In the genomic region with DNA sequence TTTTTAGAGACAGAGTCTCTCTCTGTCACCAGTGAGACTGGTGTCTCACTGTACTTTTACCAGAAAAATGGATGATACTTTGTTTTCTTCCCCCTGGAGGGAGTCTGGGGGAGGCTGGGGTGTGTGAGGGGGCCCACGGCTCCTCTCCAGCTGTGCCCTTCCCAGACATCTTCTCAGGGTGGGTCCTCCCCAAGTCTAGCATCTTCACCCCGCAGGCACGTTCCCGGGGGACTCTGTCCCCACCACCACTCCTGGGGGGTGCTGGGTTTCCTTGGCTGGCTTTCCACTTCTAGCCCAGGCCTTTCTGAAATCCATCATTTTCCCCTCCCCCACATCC, we compare ENCODE assay signal across 12 cellular contexts.
DNase-seq lines count a peak whose midpoint lies in the region; ATAC-seq and TF ChIP-seq lines count a peak whose summit lies in the region.
"Had no signal": no experiment of that assay in that cellular context is flagged by ENCODE, and none has a peak within 500 bp of the region (broad histone marks: within the 10 kb centered on the region; RNA-seq: fewer than 3 reads in every experiment).

No MANE protein-coding gene starts in this region.

- H3K79me2 ChIP-seq in GM23338 (replicated peaks; ENCODE audit: insufficient read depth), result no peaks in the 10 kb centered on the region

- DNase-seq in GM23338 (ENCODE audit: low spot score), result no peak
- DNase-seq in WTC11 (ENCODE audit: low spot score), result no peak
- DNase-seq in psoas muscle, result peak in 1 of 2 donors; percentile 40
- no peak for DNase-seq in hepatic stellate cell (ENCODE audit: low spot score)
- DNase-seq in NCI-H510A (lab: John Stamatoyannopoulos, UW), result no peak
- no peak for DNase-seq in foreskin keratinocyte
- DNase-seq: activated B cell treated with CpG ODN at 0.5 μM for 24 hours; effector CD8-positive, alpha-beta T cell had no signal

- H3K4me1 ChIP-seq in GM23338 (ENCODE audit: insufficient read depth) (peaks cover 26% of the 10 kb centered on the region), iPS-18a (ENCODE audit: control insufficient read depth, low read depth, low read length) (peaks cover 26% of the 10 kb centered on the region), psoas muscle (peaks cover 5% of the 10 kb centered on the region), foreskin keratinocyte (no peaks in the 10 kb centered on the region)

- H3K4me3 Mint-ChIP-seq in GM23338 (peak overlapping the region; percentile 72), WTC11 (peak overlapping the region; percentile 51)
- H3K4me3 Mint-ChIP-seq: activated B cell treated with CpG ODN at 0.5 μM for 24 hours had no signal

- peak overlapping the region; percentile 83 for H3K9ac ChIP-seq in iPS-18a (ENCODE audit: low read length)

- H4K20me1 ChIP-seq in GM23338 (replicated peaks; ENCODE audit: insufficient read depth), result no peaks in the 10 kb centered on the region

- no peaks in the 10 kb centered on the region for H3K36me3 ChIP-seq in GM23338 (ENCODE audit: insufficient read depth)
- no peaks in the 10 kb centered on the region for H3K36me3 ChIP-seq in iPS-18a (ENCODE audit: control insufficient read depth, low read depth, low read length)
- H3K36me3 ChIP-seq in psoas muscle (ENCODE audit: insufficient read depth in 1 of 2, low read depth in 1 of 2), result peaks cover 0 to 8% of the 10 kb centered on the region in 2 donors

- peaks cover 18% of the 10 kb centered on the region for H3F3A ChIP-seq in GM23338 (replicated peaks; ENCODE audit: low read depth)

- peak overlapping the region; percentile 69 for H3K4me2 ChIP-seq in GM23338

- CTCF ChIA-PET in WTC11 (lab: Charles Lee), result interaction anchor here (1.0 kb wide), 1 partner anchor 100 kb away, joined by 4 read pairs; a partner anchor contains a TSS

- H3K9me3 ChIP-seq in iPS-18a (ENCODE audit: control insufficient read depth, low read depth, low read length) (no peaks in the 10 kb centered on the region), psoas muscle (no peaks in the 10 kb centered on the region)
- H3K9me3 ChIP-seq: mucosa of descending colon had no signal

- TF ChIP-seq CTCF in GM23338 (conservative IDR thresholded peaks at IDR 0.05; ENCODE audit: low read depth in 2 of 2) (0 out of 4 replicates have a peak, but pooled peaks of 1 of the 2 experiments have one; percentile 13), WTC11 (IDR thresholded peaks at IDR 0.05) (no peak), psoas muscle (IDR thresholded peaks at IDR 0.05) (no peak), foreskin keratinocyte (conservative IDR thresholded peaks at IDR 0.05) (no peak)

- H2AFZ ChIP-seq in GM23338, result no peak overlapping the region

- H3K4me3 ChIP-seq in GM23338 (peak overlapping the region; percentile 39; the same call in 1 of the 2 replicates), iPS-18a (ENCODE audit: low read length) (peak overlapping the region; percentile 66), psoas muscle (no peak overlapping the region)
- H3K4me3 ChIP-seq: mucosa of descending colon, skin epidermis had no signal

- POLR2A ChIA-PET in WTC11 (lab: Charles Lee), result interaction anchor here (0.5 to 1.9 kb wide), 2 partner anchors 100 to 1182 kb away, joined by 3 to 7 read pairs; a partner anchor contains a TSS

- intact Hi-C loops in psoas muscle (cut with DNase I), result no loop called here

- peaks cover 16% of the 10 kb centered on the region for H3K27me3 Mint-ChIP-seq in GM23338 (ENCODE audit: insufficient read depth, low read depth, poor library complexity)
- H3K27me3 Mint-ChIP-seq in WTC11 (ENCODE audit: low read depth), result no peaks in the 10 kb centered on the region

- WGBS in psoas muscle, 3 donors, result 63 to 71% (median 68%) methylated on average over 4 of the region's 4 CpGs

- H3K9me2 ChIP-seq in GM23338 (ENCODE audit: insufficient read depth), result no peaks in the 10 kb centered on the region

- H3K36me3 Mint-ChIP-seq in GM23338 (ENCODE audit: low read depth), result peaks cover 4% of the 10 kb centered on the region; the same call in 1 of the 3 replicates
- H3K36me3 Mint-ChIP-seq in WTC11, result no peaks in the 10 kb centered on the region; the same call in 1 of the 2 replicates

- peaks cover 35% of the 10 kb centered on the region for H3K4me1 Mint-ChIP-seq in GM23338
- H3K4me1 Mint-ChIP-seq in WTC11, result peaks cover 36% of the 10 kb centered on the region

- H3K9me3 Mint-ChIP-seq in GM23338, result no peaks in the 10 kb centered on the region
- no peaks in the 10 kb centered on the region for H3K9me3 Mint-ChIP-seq in WTC11
- H3K9me3 Mint-ChIP-seq: activated B cell treated with CpG ODN at 0.5 μM for 24 hours had no signal

- H3K27ac Mint-ChIP-seq in GM23338 (peak overlapping the region; percentile 99), WTC11 (peak overlapping the region; percentile 87)
- H3K27ac Mint-ChIP-seq: activated B cell treated with CpG ODN at 0.5 μM for 24 hours had no signal

- no peak for ATAC-seq in GM23338
- no peak for ATAC-seq in WTC11
- no peak for ATAC-seq in psoas muscle
- ATAC-seq in GM21515 (IDR thresholded peaks at IDR 0.05; ENCODE audit: unreplicated experiment), result no peak
- ATAC-seq in foreskin keratinocyte, result no peak

- H3K27ac ChIP-seq in GM23338 (ENCODE audit: low read depth) (peak overlapping the region; percentile 100), iPS-18a (ENCODE audit: low read length) (peak overlapping the region; percentile 97), psoas muscle (peak overlapping the region; percentile 46), foreskin keratinocyte (no peak overlapping the region)

- H3K27me3 ChIP-seq in GM23338 (ENCODE audit: insufficient read depth) (no peaks in the 10 kb centered on the region), iPS-18a (ENCODE audit: control insufficient read depth, insufficient read depth, low read length) (no peaks in the 10 kb centered on the region), psoas muscle (ENCODE audit: insufficient read depth in 3 of 3, low read length in 2 of 3) (no peaks in the 10 kb centered on the region), foreskin keratinocyte (no peaks in the 10 kb centered on the region)

TF ChIP-seq in GM23338, 12 proteins besides CTCF, POLR2A, EP300 and RAD21 (continues in another document):
- TF ChIP-seq CREB1 (CRISPR knock-in tag; IDR thresholded peaks at IDR 0.05; ENCODE audit: low read depth), result no peak
- no peak for TF ChIP-seq STAT1 (IDR thresholded peaks at IDR 0.05; ENCODE audit: unreplicated experiment)
- no peak for TF ChIP-seq NANOG (IDR thresholded peaks at IDR 0.05; ENCODE audit: borderline replicate concordance)
- TF ChIP-seq, protein P1, sequence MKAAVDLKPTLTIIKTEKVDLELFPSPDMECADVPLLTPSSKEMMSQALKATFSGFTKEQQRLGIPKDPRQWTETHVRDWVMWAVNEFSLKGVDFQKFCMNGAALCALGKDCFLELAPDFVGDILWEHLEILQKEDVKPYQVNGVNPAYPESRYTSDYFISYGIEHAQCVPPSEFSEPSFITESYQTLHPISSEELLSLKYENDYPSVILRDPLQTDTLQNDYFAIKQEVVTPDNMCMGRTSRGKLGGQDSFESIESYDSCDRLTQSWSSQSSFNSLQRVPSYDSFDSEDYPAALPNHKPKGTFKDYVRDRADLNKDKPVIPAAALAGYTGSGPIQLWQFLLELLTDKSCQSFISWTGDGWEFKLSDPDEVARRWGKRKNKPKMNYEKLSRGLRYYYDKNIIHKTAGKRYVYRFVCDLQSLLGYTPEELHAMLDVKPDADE (IDR thresholded peaks at IDR 0.05), result no peak
- TF ChIP-seq JUNB (IDR thresholded peaks at IDR 0.05; ENCODE audit: unreplicated experiment), result no peak
- TF ChIP-seq EZH2phosphoT487 (IDR thresholded peaks at IDR 0.05; ENCODE audit: unreplicated experiment), result no peak

TF ChIP-seq in WTC11, 78 proteins besides CTCF, POLR2A, EP300 and RAD21 (continues in another document):
- TF ChIP-seq ZNF232 (CRISPR knock-in tag; IDR thresholded peaks at IDR 0.05) (no peak), TCF7 (CRISPR knock-in tag; IDR thresholded peaks at IDR 0.05; ENCODE audit: low read depth) (no peak), ZNF219 (CRISPR knock-in tag; IDR thresholded peaks at IDR 0.05; ENCODE audit: borderline replicate concordance) (no peak), GTF2I (CRISPR knock-in tag; conservative IDR thresholded peaks at IDR 0.05) (no peak)
- TF ChIP-seq, protein P2, sequence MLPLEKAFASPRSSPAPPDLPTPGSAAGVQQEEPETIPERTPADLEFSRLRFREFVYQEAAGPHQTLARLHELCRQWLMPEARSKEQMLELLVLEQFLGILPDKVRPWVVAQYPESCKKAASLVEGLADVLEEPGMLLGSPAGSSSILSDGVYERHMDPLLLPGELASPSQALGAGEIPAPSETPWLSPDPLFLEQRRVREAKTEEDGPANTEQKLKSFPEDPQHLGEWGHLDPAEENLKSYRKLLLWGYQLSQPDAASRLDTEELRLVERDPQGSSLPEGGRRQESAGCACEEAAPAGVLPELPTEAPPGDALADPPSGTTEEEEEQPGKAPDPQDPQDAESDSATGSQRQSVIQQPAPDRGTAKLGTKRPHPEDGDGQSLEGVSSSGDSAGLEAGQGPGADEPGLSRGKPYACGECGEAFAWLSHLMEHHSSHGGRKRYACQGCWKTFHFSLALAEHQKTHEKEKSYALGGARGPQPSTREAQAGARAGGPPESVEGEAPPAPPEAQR (CRISPR knock-in tag; IDR thresholded peaks at IDR 0.05), result no peak
- TF ChIP-seq, protein P3, sequence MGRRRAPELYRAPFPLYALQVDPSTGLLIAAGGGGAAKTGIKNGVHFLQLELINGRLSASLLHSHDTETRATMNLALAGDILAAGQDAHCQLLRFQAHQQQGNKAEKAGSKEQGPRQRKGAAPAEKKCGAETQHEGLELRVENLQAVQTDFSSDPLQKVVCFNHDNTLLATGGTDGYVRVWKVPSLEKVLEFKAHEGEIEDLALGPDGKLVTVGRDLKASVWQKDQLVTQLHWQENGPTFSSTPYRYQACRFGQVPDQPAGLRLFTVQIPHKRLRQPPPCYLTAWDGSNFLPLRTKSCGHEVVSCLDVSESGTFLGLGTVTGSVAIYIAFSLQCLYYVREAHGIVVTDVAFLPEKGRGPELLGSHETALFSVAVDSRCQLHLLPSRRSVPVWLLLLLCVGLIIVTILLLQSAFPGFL (CRISPR knock-in tag; IDR thresholded peaks at IDR 0.05; ENCODE audit: borderline replicate concordance), result no peak
- TF ChIP-seq, protein P4, sequence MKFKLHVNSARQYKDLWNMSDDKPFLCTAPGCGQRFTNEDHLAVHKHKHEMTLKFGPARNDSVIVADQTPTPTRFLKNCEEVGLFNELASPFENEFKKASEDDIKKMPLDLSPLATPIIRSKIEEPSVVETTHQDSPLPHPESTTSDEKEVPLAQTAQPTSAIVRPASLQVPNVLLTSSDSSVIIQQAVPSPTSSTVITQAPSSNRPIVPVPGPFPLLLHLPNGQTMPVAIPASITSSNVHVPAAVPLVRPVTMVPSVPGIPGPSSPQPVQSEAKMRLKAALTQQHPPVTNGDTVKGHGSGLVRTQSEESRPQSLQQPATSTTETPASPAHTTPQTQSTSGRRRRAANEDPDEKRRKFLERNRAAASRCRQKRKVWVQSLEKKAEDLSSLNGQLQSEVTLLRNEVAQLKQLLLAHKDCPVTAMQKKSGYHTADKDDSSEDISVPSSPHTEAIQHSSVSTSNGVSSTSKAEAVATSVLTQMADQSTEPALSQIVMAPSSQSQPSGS (CRISPR knock-in tag; IDR thresholded peaks at IDR 0.05; ENCODE audit: borderline replicate concordance, low read depth), result no peak
